In genomic region chr17:81898029-81898866, GRCh38 we compare ENCODE assay signal across 16 cellular contexts. TPM values are rescaled to one million over a fixed set of nuclear protein-coding genes. Genes with fewer than 3 reads are reported as not detected.
DNase-seq lines count a peak whose midpoint lies in the region; ATAC-seq and TF ChIP-seq lines count a peak whose summit lies in the region.
"Had no signal": no experiment of that assay in that cellular context is flagged by ENCODE, and none has a peak within 500 bp of the region (broad histone marks: within the 10 kb centered on the region; RNA-seq: fewer than 3 reads in every experiment).

No MANE protein-coding gene starts in this region.

- no peak for TF ChIP-seq CTCF in AG09309 (IDR thresholded peaks at IDR 0.05; ENCODE audit: control insufficient read depth, insufficient read depth, low read depth, low read length, missing control alignments)
- no peak for TF ChIP-seq CTCF in astrocyte of the cerebellum (IDR thresholded peaks at IDR 0.05; ENCODE audit: low read depth, low read length, missing control alignments)

- peak; percentile 75 for DNase-seq in AG09309 (ENCODE audit: low read depth)
- DNase-seq in HT1080 (ENCODE audit: low read depth): peak; percentile 97
- peak; percentile 79 for DNase-seq in astrocyte of the cerebellum (ENCODE audit: low read depth)
- peak; percentile 85 for DNase-seq in islet precursor cell
- DNase-seq in effector memory CD4-positive, alpha-beta T cell: no peak
- DNase-seq in C1 segment of cervical spinal cord (lab: John Stamatoyannopoulos, UW): no peak
- DNase-seq in NCI-H2107 treated with DMSO at 0.1 percent for 48 hours (lab: John Stamatoyannopoulos, UW; ENCODE audit: unreplicated experiment): no peak
- DNase-seq: activated CD8-positive, alpha-beta memory T cell treated with anti-CD3 and anti-CD28 coated beads for 24 hours; activated naive CD8-positive, alpha-beta T cell treated with anti-CD3 and anti-CD28 coated beads, Interleukin-2, amount 50 U/mL, for 24 hours; pancreas; upper lobe of right lung had no signal

- no peak overlapping the region for H3K27ac ChIP-seq in effector memory CD4-positive, alpha-beta T cell (ENCODE audit: insufficient read depth, low read length, poor library complexity, severe bottlenecking)
- H3K27ac ChIP-seq: esophagus muscularis mucosa, pancreas, upper lobe of right lung had no signal

- peaks cover 10% of the 10 kb centered on the region for H3K4me1 ChIP-seq in effector memory CD4-positive, alpha-beta T cell (ENCODE audit: control insufficient read depth, insufficient read depth, low read length, poor library complexity, severe bottlenecking)

- in situ Hi-C loops in astrocyte of the cerebellum (cut with HindIII; ENCODE audit: low sequenced_read_pairs): no loop called here

- peaks cover 22% of the 10 kb centered on the region for H3K36me3 ChIP-seq in effector memory CD4-positive, alpha-beta T cell (ENCODE audit: control insufficient read depth, insufficient read depth, low read length)

- H3K9me3 ChIP-seq in effector memory CD4-positive, alpha-beta T cell (ENCODE audit: control insufficient read depth, low read length): no peaks in the 10 kb centered on the region
- H3K9me3 ChIP-seq: esophagus muscularis mucosa, pancreas, upper lobe of right lung had no signal

- no peak for ATAC-seq in HG02938 (IDR thresholded peaks at IDR 0.05; ENCODE audit: unreplicated experiment)
- ATAC-seq: activated naive CD8-positive, alpha-beta T cell treated with anti-CD3 and anti-CD28 coated beads, Interleukin-2, amount 50 U/mL, for 24 hours; left lobe of liver; pancreas; upper lobe of right lung had no signal

- H3K4me3 ChIP-seq in AG09309 (ENCODE audit: control insufficient read depth, low read depth, low read length) (no peak overlapping the region), astrocyte of the cerebellum (ENCODE audit: low read depth, low read length) (no peak overlapping the region)
- H3K4me3 ChIP-seq in effector memory CD4-positive, alpha-beta T cell (ENCODE audit: insufficient read depth, low read depth, low read length, poor library complexity, severe bottlenecking): no peak overlapping the region
- H3K4me3 ChIP-seq: esophagus muscularis mucosa, pancreas, upper lobe of right lung had no signal

- H3K27me3 ChIP-seq in effector memory CD4-positive, alpha-beta T cell (replicated peaks; ENCODE audit: control insufficient read depth, insufficient read depth, low read length, poor library complexity, severe bottlenecking): peaks cover 10% of the 10 kb centered on the region
- H3K27me3 ChIP-seq: pancreas, upper lobe of right lung had no signal

RNA-seq across cellular contexts. Expression of gene NPB, which starts 3.8 kb away (rescaled TPM):
- 0.13 and 0.34 TPM in 2 replicates for total RNA-seq in HT1080 (2014; rRNA removed; shearing (Covaris generic))
- 0.40 and 0.47 TPM in 2 replicates for polyA plus RNA-seq in HT1080 (2015; cell fraction: cytosol; rRNA removed)
- 0.18 and 0.22 TPM in 2 replicates for polyA plus RNA-seq in HT1080 (2015; cell fraction: nucleus; rRNA removed)
- polyA plus RNA-seq: CD4-positive, alpha-beta memory T cell; IgD-negative memory B cell had no signal

RNA-seq across cellular contexts. Expression of gene ANAPC11, which starts 6.7 kb away (rescaled TPM):
- total RNA-seq in HT1080 (2014; rRNA removed; shearing (Covaris generic)): 100 and 133 TPM in 2 replicates
- 183 and 246 TPM in 2 replicates for polyA plus RNA-seq in HT1080 (2015; cell fraction: cytosol; rRNA removed)
- 50.9 and 84.9 TPM in 2 replicates for polyA plus RNA-seq in HT1080 (2015; cell fraction: nucleus; rRNA removed)

RNA-seq across cellular contexts. Expression of gene ALYREF, which starts 6.9 kb away (rescaled TPM):
- 311 and 338 TPM in 2 replicates for total RNA-seq in HT1080 (2014; rRNA removed; shearing (Covaris generic))
- polyA plus RNA-seq in HT1080 (2015; cell fraction: cytosol; rRNA removed): 131 and 161 TPM in 2 replicates
- polyA plus RNA-seq in HT1080 (2015; cell fraction: nucleus; rRNA removed): 99.6 and 110 TPM in 2 replicates

RNA-seq across cellular contexts. Expression of gene PCYT2, which starts 13.0 kb away (rescaled TPM):
- 27.6 and 34.8 TPM in 2 replicates for total RNA-seq in HT1080 (2014; rRNA removed; shearing (Covaris generic))
- polyA plus RNA-seq in HT1080 (2015; cell fraction: cytosol; rRNA removed): 23.1 and 27.8 TPM in 2 replicates
- 41.7 and 48.6 TPM in 2 replicates for polyA plus RNA-seq in HT1080 (2015; cell fraction: nucleus; rRNA removed)

RNA-seq across cellular contexts. Expression of gene SIRT7, which starts 19.7 kb away (rescaled TPM):
- total RNA-seq in HT1080 (2014; rRNA removed; shearing (Covaris generic)): 19.4 and 20.2 TPM in 2 replicates
- 13.3 and 14.3 TPM in 2 replicates for polyA plus RNA-seq in HT1080 (2015; cell fraction: cytosol; rRNA removed)
- 75.2 and 76.0 TPM in 2 replicates for polyA plus RNA-seq in HT1080 (2015; cell fraction: nucleus; rRNA removed)

Comparison
In these comparisons a context has a peak if more than half of its experiments do, and no peak if none do; other contexts are left out.
1. DNase-seq: peak in AG09309 (single experiment), HT1080 (single experiment), astrocyte of the cerebellum (single experiment) and islet precursor cell (single experiment); none in effector memory CD4-positive, alpha-beta T cell (0 of 3), C1 segment of cervical spinal cord (0 of 14) and NCI-H2107 treated with DMSO at 0.1 percent for 48 hours (single experiment).